17 cellular contexts compared by ENCODE assay signal in genomic region chr21:41580758-41581554, GRCh38.
DNase-seq lines count a peak whose midpoint lies in the region; ATAC-seq and TF ChIP-seq lines count a peak whose summit lies in the region.
"Had no signal": no experiment of that assay in that cellular context is flagged by ENCODE, and none has a peak within 500 bp of the region (broad histone marks: within the 10 kb centered on the region; RNA-seq: fewer than 3 reads in every experiment).

No MANE protein-coding gene starts in this region.

- no peaks in the 10 kb centered on the region for H3K36me3 Mint-ChIP-seq in activated T-helper 2 cell treated with anti-CD3 and anti-CD28 coated beads, Interferon-gamma antibody, Interleukin-2, Interleukin-4, amounts not matched to agents 10 μg/mL and 5 μg/mL and 100 μg/mL, durations not matched to agents 14 hours and 24 hours and 36 hours (ENCODE audit: low read depth)
- H3K36me3 Mint-ChIP-seq: memory B cell had no signal

- no peak overlapping the region for H3K4me3 Mint-ChIP-seq in activated T-helper 2 cell treated with anti-CD3 and anti-CD28 coated beads, Interferon-gamma antibody, Interleukin-2, Interleukin-4, amounts not matched to agents 10 μg/mL and 5 μg/mL and 100 μg/mL, durations not matched to agents 14 hours and 24 hours and 36 hours (ENCODE audit: low read depth)
- H3K4me3 Mint-ChIP-seq: activated CD8-positive, alpha-beta T cell treated with anti-CD3 and anti-CD28 coated beads, Interleukin-2, amount 10 ng/mL, durations not matched to agents 7 days and 5 days; memory B cell had no signal

- intact Hi-C loops in colonic mucosa (cut with DNase I) = no loop called here
- intact Hi-C loops in activated T-helper 2 cell treated with anti-CD3 and anti-CD28 coated beads, Interferon-gamma antibody, Interleukin-2, Interleukin-4, amounts not matched to agents 10 μg/mL and 5 μg/mL and 100 μg/mL, durations not matched to agents 14 hours and 24 hours and 36 hours (cut with micrococcal nuclease) = no loop called here
- intact Hi-C loops in lower lobe of right lung (cut with DNase I) = no loop called here

- TF ChIP-seq CTCF in colonic mucosa (IDR thresholded peaks at IDR 0.05) = no peak
- TF ChIP-seq CTCF in lower lobe of right lung (IDR thresholded peaks at IDR 0.05) = no peak

- peak; percentile 17 for DNase-seq in activated effector memory CD4-positive, alpha-beta T cell treated with anti-CD3 and anti-CD28 coated beads, Interleukin-2, amount 50 U/mL, for 16 hours
- no peak for DNase-seq in activated effector memory CD4-positive, alpha-beta T cell treated with Interleukin-2 at 50 U/mL for 16 hours
- DNase-seq in colonic mucosa = peak; percentile 85
- DNase-seq in activated T-helper 2 cell treated with anti-CD3 and anti-CD28 coated beads, Interferon-gamma antibody, Interleukin-2, Interleukin-4, amounts not matched to agents 10 μg/mL and 5 μg/mL and 100 μg/mL, durations not matched to agents 14 hours and 24 hours and 36 hours (ENCODE audit: low spot score) = no peak
- no peak for DNase-seq in stimulated activated CD4-positive, alpha-beta T cell treated with anti-CD3 and anti-CD28 coated beads, Interleukin-2, amount 100 ng/mL, for 24 hours
- no peak for DNase-seq in NCI-H2029 treated with DMSO at 0.1 percent for 48 hours (lab: John Stamatoyannopoulos, UW)
- DNase-seq in lower lobe of right lung = no peak
- DNase-seq: activated CD8-positive, alpha-beta T cell treated with anti-CD3 and anti-CD28 coated beads, Interleukin-2, amount 10 ng/mL, durations not matched to agents 7 days and 5 days; activated gamma-delta T cell treated with Interleukin-2 at 50 U/mL for 16 hours; C1 segment of cervical spinal cord; DMS153; IMR-90; NCI-H2107; NCI-H524 treated with DMSO at 0.1 percent for 48 hours; WERI-Rb-1 had no signal

- H3K9me3 Mint-ChIP-seq in activated T-helper 2 cell treated with anti-CD3 and anti-CD28 coated beads, Interferon-gamma antibody, Interleukin-2, Interleukin-4, amounts not matched to agents 10 μg/mL and 5 μg/mL and 100 μg/mL, durations not matched to agents 14 hours and 24 hours and 36 hours = peaks cover 18% of the 10 kb centered on the region

- H3K4me3 ChIP-seq in colonic mucosa (peak overlapping the region; percentile 33), mucosa of rectum (ENCODE audit: low read length in 2 of 2) (peak overlapping the region; percentile 47 to 80), lower lobe of right lung (no peak overlapping the region)

- H3K27me3 ChIP-seq in colonic mucosa (no peaks in the 10 kb centered on the region), mucosa of rectum (ENCODE audit: control insufficient read depth in 2 of 2, insufficient read depth in 2 of 2, low read length in 2 of 2) (no peaks in the 10 kb centered on the region), lower lobe of right lung (ENCODE audit: low read depth) (no peaks in the 10 kb centered on the region)

- H3K27ac Mint-ChIP-seq in activated T-helper 2 cell treated with anti-CD3 and anti-CD28 coated beads, Interferon-gamma antibody, Interleukin-2, Interleukin-4, amounts not matched to agents 10 μg/mL and 5 μg/mL and 100 μg/mL, durations not matched to agents 14 hours and 24 hours and 36 hours = no peak overlapping the region
- H3K27ac Mint-ChIP-seq: activated CD8-positive, alpha-beta T cell treated with anti-CD3 and anti-CD28 coated beads, Interleukin-2, amount 10 ng/mL, durations not matched to agents 7 days and 5 days; memory B cell had no signal

- no peaks in the 10 kb centered on the region for H3K9me3 ChIP-seq in colonic mucosa
- H3K9me3 ChIP-seq in mucosa of rectum (ENCODE audit: control insufficient read depth in 2 of 2, low read length in 2 of 2) = peaks cover 2 to 3% of the 10 kb centered on the region in 2 donors
- H3K9me3 ChIP-seq in lower lobe of right lung = peaks cover 19% of the 10 kb centered on the region

- H3K9ac ChIP-seq in colonic mucosa (ENCODE audit: low read depth in 2 of 2, low read length in 2 of 2) (peak overlapping the region; percentile 77 to 96), mucosa of rectum (ENCODE audit: low read depth in 1 of 2, low read length in 2 of 2) (peak overlapping the region; percentile 87 to 94)

- no peaks in the 10 kb centered on the region for H3K36me3 ChIP-seq in colonic mucosa
- no peaks in the 10 kb centered on the region for H3K36me3 ChIP-seq in mucosa of rectum (ENCODE audit: control insufficient read depth in 2 of 2, insufficient read depth in 2 of 2, low read length in 2 of 2)
- H3K36me3 ChIP-seq in lower lobe of right lung = no peaks in the 10 kb centered on the region
- H3K36me3 ChIP-seq: WERI-Rb-1 had no signal

- no peaks in the 10 kb centered on the region for H3K4me1 ChIP-seq in colonic mucosa
- H3K4me1 ChIP-seq in mucosa of rectum (ENCODE audit: control insufficient read depth in 2 of 2, insufficient read depth in 2 of 2, low read length in 2 of 2) = peaks cover 39 to 44% of the 10 kb centered on the region in 2 donors
- no peaks in the 10 kb centered on the region for H3K4me1 ChIP-seq in lower lobe of right lung

- H3K27me3 Mint-ChIP-seq in activated T-helper 2 cell treated with anti-CD3 and anti-CD28 coated beads, Interferon-gamma antibody, Interleukin-2, Interleukin-4, amounts not matched to agents 10 μg/mL and 5 μg/mL and 100 μg/mL, durations not matched to agents 14 hours and 24 hours and 36 hours (ENCODE audit: low read depth) = no peaks in the 10 kb centered on the region
- H3K27me3 Mint-ChIP-seq: memory B cell had no signal

- no peaks in the 10 kb centered on the region for H3K4me1 Mint-ChIP-seq in activated T-helper 2 cell treated with anti-CD3 and anti-CD28 coated beads, Interferon-gamma antibody, Interleukin-2, Interleukin-4, amounts not matched to agents 10 μg/mL and 5 μg/mL and 100 μg/mL, durations not matched to agents 14 hours and 24 hours and 36 hours (ENCODE audit: low read depth)
- H3K4me1 Mint-ChIP-seq: memory B cell had no signal

- H3K27ac ChIP-seq in colonic mucosa (peak overlapping the region; percentile 93), mucosa of rectum (ENCODE audit: low read depth in 2 of 2, low read length in 2 of 2) (peak overlapping the region; percentile 94 to 98), lower lobe of right lung (no peak overlapping the region)
- H3K27ac ChIP-seq: WERI-Rb-1 had no signal

- no peak for ATAC-seq in lower lobe of right lung
- ATAC-seq: activated CD8-positive, alpha-beta T cell treated with anti-CD3 and anti-CD28 coated beads, Interleukin-2, amount 10 ng/mL, durations not matched to agents 7 days and 5 days had no signal

Comparison
In these comparisons a context has a peak if more than half of its experiments do, and no peak if none do; other contexts are left out.
1. DNase-seq: peak in activated effector memory CD4-positive, alpha-beta T cell treated with anti-CD3 and anti-CD28 coated beads, Interleukin-2, amount 50 U/mL, for 16 hours (single experiment) and colonic mucosa (single experiment); none in activated effector memory CD4-positive, alpha-beta T cell treated with Interleukin-2 at 50 U/mL for 16 hours (single experiment), activated T-helper 2 cell treated with anti-CD3 and anti-CD28 coated beads, Interferon-gamma antibody, Interleukin-2, Interleukin-4, amounts not matched to agents 10 μg/mL and 5 μg/mL and 100 μg/mL, durations not matched to agents 14 hours and 24 hours and 36 hours (single experiment), stimulated activated CD4-positive, alpha-beta T cell treated with anti-CD3 and anti-CD28 coated beads, Interleukin-2, amount 100 ng/mL, for 24 hours (0 of 2), NCI-H2029 treated with DMSO at 0.1 percent for 48 hours (single experiment) and lower lobe of right lung (single experiment).